21 cellular contexts compared by ENCODE assay signal in the genomic region with DNA sequence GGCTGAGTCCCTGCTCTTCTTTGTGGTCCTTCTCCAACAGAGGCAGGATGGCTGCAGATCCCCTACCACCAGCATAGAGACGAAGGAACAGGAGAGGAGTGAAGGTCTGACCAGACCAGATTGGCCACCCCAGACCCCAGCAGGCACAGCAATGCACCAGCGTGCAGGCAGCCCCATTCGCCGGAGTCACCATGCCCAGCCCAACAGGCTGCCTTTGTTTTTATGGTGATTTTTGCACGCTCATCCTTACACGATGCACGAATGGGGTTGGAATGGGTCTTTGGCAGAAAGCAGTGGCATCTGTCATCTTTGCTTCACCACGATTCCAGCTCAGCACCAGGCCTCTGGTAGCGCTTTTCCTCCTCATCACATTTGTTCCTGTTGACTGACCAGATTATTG.
"Had no signal": no experiment of that assay in that cellular context is flagged by ENCODE, and none has a peak within 500 bp of the region (broad histone marks: within the 10 kb centered on the region; RNA-seq: fewer than 3 reads in every experiment).

No MANE protein-coding gene starts in this region.

- DNase-seq: hypothalamus; islet precursor cell; left cardiac atrium; left ventricle myocardium superior; midbrain; mucosa of descending colon; naive thymus-derived CD4-positive, alpha-beta T cell; occipital lobe; psoas muscle; right lobe of liver; stimulated activated CD4-positive, alpha-beta T cell treated with anti-CD3 and anti-CD28 coated beads, Interleukin-1b, Interleukin-23, amount 100 ng/mL, for 48 hours; stimulated activated CD4-positive, alpha-beta T cell treated with anti-CD3 and anti-CD28 coated beads, Interleukin-2, amount 100 ng/mL, for 48 hours; stimulated activated CD4-positive, alpha-beta T cell treated with anti-CD3 and anti-CD28 coated beads, Interleukin-4, amount 100 ng/mL, for 4 hours; stimulated activated CD8-positive, alpha-beta memory T cell treated with anti-CD3 and anti-CD28 coated beads, Interleukin-4, amount 100 ng/mL, for 48 hours; stimulated activated naive CD4-positive, alpha-beta T cell treated with Interleukin-2 at 50 U/mL for 16 hours; stimulated activated naive CD8-positive, alpha-beta T cell treated with anti-CD3 and anti-CD28 coated beads, Interleukin-15, amount 100 ng/mL, for 72 hours; substantia nigra; uterus had no signal

- ATAC-seq: left cardiac atrium; left lobe of liver; left ventricle myocardium superior; mucosa of descending colon; naive thymus-derived CD4-positive, alpha-beta T cell; natural killer cell treated with Interleukin-12 subunit alpha and Interleukin-12 subunit beta and Interleukin-15 and Interleukin-18, amount 100 ng/mL, for 72 hours; psoas muscle; right lobe of liver; stimulated activated memory B cell treated with anti-CD40 and anti-IgM and Interleukin-4, amounts not matched to agents 10 μg/mL and 1 μg/mL and 100 μg/mL, for 72 hours; stimulated activated naive CD8-positive, alpha-beta T cell treated with anti-CD3 and anti-CD28 coated beads, Interleukin-15, amount 100 ng/mL, for 72 hours had no signal
